In the genomic region with DNA sequence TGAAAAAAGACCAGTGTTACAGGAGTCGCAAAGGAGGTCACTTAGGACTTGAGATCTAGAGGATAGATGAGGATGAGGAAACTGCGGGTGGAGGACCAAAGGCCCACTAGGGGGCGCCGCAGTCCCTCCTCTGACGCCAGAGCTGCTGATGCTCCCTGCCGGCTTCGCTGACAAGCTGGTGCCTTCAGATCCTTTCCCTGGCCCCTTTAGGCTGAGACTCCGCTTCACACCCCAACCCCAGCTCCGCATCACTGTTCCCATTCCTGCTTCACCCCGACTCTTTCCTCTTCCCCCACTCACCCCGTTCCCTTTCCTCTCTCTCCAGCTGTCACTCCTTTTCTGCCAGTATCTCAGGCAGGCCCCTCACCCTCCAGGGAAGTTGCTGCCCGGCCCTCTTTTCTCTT, we compare ENCODE assay signal across 8 cellular contexts. TPM values are rescaled to one million over a fixed set of nuclear protein-coding genes. Genes with fewer than 3 reads are reported as not detected.
DNase-seq lines count a peak whose midpoint lies in the region; ATAC-seq, FAIRE-seq and TF ChIP-seq lines count a peak whose summit lies in the region.

No MANE protein-coding gene starts in this region.

- POLR2A ChIA-PET in T-cell (lab: Charles Lee): interaction anchor here in 1 of 2 donors (0.8 to 1.3 kb wide), 2 partner anchors 12 to 358 kb away, joined by 3 read pairs; no protein-coding TSS in a partner anchor

- no peaks in the 10 kb centered on the region for H3K36me3 ChIP-seq in prostate gland

- H3K4me1 Mint-ChIP-seq in T-cell: peaks cover 14 to 22% (median 17%) of the 10 kb centered on the region in 3 donors
- H3K4me1 Mint-ChIP-seq in activated naive CD8-positive, alpha-beta T cell treated with anti-CD3 and anti-CD28 coated beads for 36 hours: peaks cover 13% of the 10 kb centered on the region

- DNase-seq in GM12891 (ENCODE audit: insufficient read length, low spot score) (peak; percentile 88), NCI-H146 treated with DMSO at 0.1 percent for 48 hours (lab: John Stamatoyannopoulos, UW; ENCODE audit: unreplicated experiment) (peak; percentile 52), T-cell (peak; percentile 46 to 81 (median 71)), Right ventricle myocardium superior (peak; percentile 91), prostate gland (ENCODE audit: low spot score) (peak; percentile 44), urothelium cell line (ENCODE audit: low spot score) (peak; percentile 82)
- peak; percentile 76 for DNase-seq in activated naive CD8-positive, alpha-beta T cell treated with anti-CD3 and anti-CD28 coated beads for 36 hours

- H3K9me3 Mint-ChIP-seq in T-cell: no peaks in the 10 kb centered on the region
- no peaks in the 10 kb centered on the region for H3K9me3 Mint-ChIP-seq in activated naive CD8-positive, alpha-beta T cell treated with anti-CD3 and anti-CD28 coated beads for 36 hours

- peaks cover 30% of the 10 kb centered on the region for H3K36me3 Mint-ChIP-seq in T-cell
- peaks cover 15% of the 10 kb centered on the region for H3K36me3 Mint-ChIP-seq in activated naive CD8-positive, alpha-beta T cell treated with anti-CD3 and anti-CD28 coated beads for 36 hours

- TF ChIP-seq CTCF in prostate gland (IDR thresholded peaks at IDR 0.05): peak; percentile 24 to 71 (median 59)

- H3K27me3 ChIP-seq in prostate gland (replicated peaks; ENCODE audit: insufficient read depth): no peaks in the 10 kb centered on the region

- ATAC-seq in T-cell (replicated peaks in 1 of 4) (peak; percentile 51 to 71 (median 62)), Right ventricle myocardium superior (ENCODE audit: poor library complexity) (peak; percentile 82), GM18498 (IDR thresholded peaks at IDR 0.05; ENCODE audit: unreplicated experiment) (no peak)

- H3K27me3 Mint-ChIP-seq in T-cell: peaks cover 10 to 22% of the 10 kb centered on the region in 2 donors
- H3K27me3 Mint-ChIP-seq in activated naive CD8-positive, alpha-beta T cell treated with anti-CD3 and anti-CD28 coated beads for 36 hours: peaks cover 26% of the 10 kb centered on the region

- WGBS in prostate gland: 50% methylated on average over 12 of the region's 12 CpGs

- CTCF ChIA-PET in T-cell (lab: Charles Lee): interaction anchor here (0.5 to 4.1 kb wide), 18 partner anchors 12 to 948 kb away, joined by 3 to 26 read pairs (median 4); a partner anchor contains a TSS

- no peaks in the 10 kb centered on the region for H3K9me3 ChIP-seq in prostate gland

- peak overlapping the region in 1 of 2 donors; percentile 48 for H3K27ac Mint-ChIP-seq in T-cell
- H3K27ac Mint-ChIP-seq in activated naive CD8-positive, alpha-beta T cell treated with anti-CD3 and anti-CD28 coated beads for 36 hours: no peak overlapping the region

- peak; percentile 90 for FAIRE-seq in GM12891 (lab: Jason Lieb, UNC)
- no peak for FAIRE-seq in urothelium cell line (lab: Jason Lieb, UNC)

- intact Hi-C loops in Right ventricle myocardium superior (cut with DNase I) (loop anchor here (10.0 kb wide), 1 partner anchor 289 kb away; no protein-coding TSS in a partner anchor), prostate gland (cut with DNase I) (no loop called here)

- no peak overlapping the region for H3K4me3 ChIP-seq in prostate gland

- H3K4me1 ChIP-seq in prostate gland (replicated peaks): no peaks in the 10 kb centered on the region

- TF ChIP-seq POLR2A in GM12891 (IDR thresholded peaks at IDR 0.05; ENCODE audit: low read depth, low read length) (no peak), prostate gland (IDR thresholded peaks at IDR 0.05) (no peak)

- H3K27ac ChIP-seq in prostate gland: no peak overlapping the region

- peak overlapping the region in 1 of 3 donors; percentile 24 for H3K4me3 Mint-ChIP-seq in T-cell
- no peak overlapping the region for H3K4me3 Mint-ChIP-seq in activated naive CD8-positive, alpha-beta T cell treated with anti-CD3 and anti-CD28 coated beads for 36 hours

TF ChIP-seq in GM12891, 5 proteins besides CTCF, POLR2A, EP300 and RAD21:
- TF ChIP-seq POLR2AphosphoS5 (IDR thresholded peaks at IDR 0.05; ENCODE audit: low read depth, low read length): no peak
- no peak for TF ChIP-seq POU2F2 (IDR thresholded peaks at IDR 0.05; ENCODE audit: low read depth, low read length)
- no peak for TF ChIP-seq TAF1 (IDR thresholded peaks at IDR 0.05; ENCODE audit: low read depth, low read length)
- TF ChIP-seq PAX5 (IDR thresholded peaks at IDR 0.05; ENCODE audit: insufficient read depth, low read length, severe bottlenecking): no peak
- no peak for TF ChIP-seq SPI1 (IDR thresholded peaks at IDR 0.05; ENCODE audit: low read depth, low read length)

RNA-seq across cellular contexts. Expression of a gene that starts 4.3 kb away (rescaled TPM):
- 0.04 TPM for polyA plus RNA-seq in GM12891 (2012; ENCODE audit: low read depth, missing spikeins)
- not detected for total RNA-seq in T-cell
- under 1 TPM in 1 of 2 experiments, not detected in 1; 0.04 TPM for total RNA-seq in activated naive CD8-positive, alpha-beta T cell treated with anti-CD3 and anti-CD28 coated beads for 36 hours
- total RNA-seq in Right ventricle myocardium superior: not detected
- under 1 TPM in 1 of 2 donors, not detected in 1; 0.51 TPM for total RNA-seq in prostate gland

RNA-seq across cellular contexts. Expression of a gene that starts 12.7 kb away (rescaled TPM):
- polyA plus RNA-seq in GM12891 (2012; ENCODE audit: low read depth, missing spikeins): 5.2 TPM
- total RNA-seq in T-cell (10 to 100 TPM; 41.8 to 71.5 (median 62.2) TPM), Right ventricle myocardium superior (18.5 TPM), prostate gland (100 to 1,000 TPM in 1 of 2 donors, 10 to 100 TPM in 1; 35.9 to 101 TPM)
- total RNA-seq in activated naive CD8-positive, alpha-beta T cell treated with anti-CD3 and anti-CD28 coated beads for 36 hours: 10 to 100 TPM; 38.0 to 39.0 TPM

RNA-seq across cellular contexts. Expression of a gene that starts 15.7 kb away (rescaled TPM):
- 0.05 TPM for polyA plus RNA-seq in GM12891 (2012; ENCODE audit: low read depth, missing spikeins)
- total RNA-seq in T-cell (under 1 TPM in 1 of 5 donors, not detected in 4; 0.22 TPM), Right ventricle myocardium superior (0.16 TPM), prostate gland (not detected)
- total RNA-seq in activated naive CD8-positive, alpha-beta T cell treated with anti-CD3 and anti-CD28 coated beads for 36 hours: not detected

RNA-seq across cellular contexts. Expression of a gene that starts 29.9 kb away (rescaled TPM):
- not detected for polyA plus RNA-seq in GM12891 (2012; ENCODE audit: low read depth, missing spikeins)
- total RNA-seq in T-cell: under 1 TPM in 2 of 5 donors, not detected in 3; 0.10 to 0.26 TPM
- total RNA-seq in activated naive CD8-positive, alpha-beta T cell treated with anti-CD3 and anti-CD28 coated beads for 36 hours: not detected
- total RNA-seq in Right ventricle myocardium superior: 210 TPM
- total RNA-seq in prostate gland: 10 to 100 TPM; 14.8 to 69.0 TPM

RNA-seq across cellular contexts. Expression of a gene that starts 53.9 kb away (rescaled TPM):
- polyA plus RNA-seq in GM12891 (2012; ENCODE audit: low read depth, missing spikeins): 1.4 TPM
- total RNA-seq in T-cell (1 to 10 TPM; 3.2 to 9.7 (median 8.4) TPM), Right ventricle myocardium superior (2.0 TPM), prostate gland (1 to 10 TPM; 5.9 to 8.4 TPM)
- total RNA-seq in activated naive CD8-positive, alpha-beta T cell treated with anti-CD3 and anti-CD28 coated beads for 36 hours: 1 to 10 TPM; 4.7 TPM
